In the genomic region with DNA sequence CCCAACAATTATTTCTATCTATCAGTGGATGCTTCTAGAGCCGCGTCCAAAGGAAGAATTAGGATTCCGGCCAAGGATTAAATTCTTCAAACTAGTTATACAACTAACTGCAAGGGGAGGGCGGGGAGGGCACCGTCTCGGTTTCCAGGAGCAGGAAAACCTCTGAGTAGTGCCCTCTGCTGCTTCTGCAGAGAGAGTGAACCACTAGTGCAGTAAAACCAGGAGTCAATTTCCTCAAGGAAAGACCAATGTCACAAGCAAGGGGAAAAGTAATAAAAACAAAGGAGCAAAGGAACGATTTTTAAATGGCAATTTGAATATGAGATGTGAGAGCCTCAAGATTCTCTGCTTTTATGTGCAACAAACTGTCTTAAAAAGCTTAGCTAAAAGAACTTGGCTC, we compare ENCODE assay signal across 8 cellular contexts. TPM values are rescaled to one million over a fixed set of nuclear protein-coding genes. Genes with fewer than 3 reads are reported as not detected.
A peak's percentile ranks its signal among the peaks of the same experiment; 100 is the strongest.
DNase-seq lines count a peak whose midpoint lies in the region; ATAC-seq and TF ChIP-seq lines count a peak whose summit lies in the region.

No MANE protein-coding gene starts in this region.

- no peaks in the 10 kb centered on the region for H3K9me3 Mint-ChIP-seq in activated T-cell treated with anti-CD3 and anti-CD28 coated beads, Interleukin-2, amount 50 U/mL, for 24 hours

- peaks cover 23% of the 10 kb centered on the region for H3K4me1 Mint-ChIP-seq in activated T-cell treated with anti-CD3 and anti-CD28 coated beads, Interleukin-2, amount 50 U/mL, for 24 hours (ENCODE audit: low read depth)

- H3K27ac ChIP-seq in Panc1 (ENCODE audit: low read length), result no peak overlapping the region
- H3K27ac ChIP-seq in parathyroid adenoma, result no peak overlapping the region

- H3K4me1 ChIP-seq in Panc1 (ENCODE audit: control insufficient read depth, insufficient read depth, low read length), result no peaks in the 10 kb centered on the region
- no peaks in the 10 kb centered on the region for H3K4me1 ChIP-seq in parathyroid adenoma

- H2AFZ ChIP-seq in parathyroid adenoma, result no peak overlapping the region

- TF ChIP-seq CTCF in Panc1 (IDR thresholded peaks at IDR 0.05), result peak; percentile 23
- TF ChIP-seq CTCF in parathyroid adenoma (IDR thresholded peaks at IDR 0.05), result peak; percentile 39

- H3K4me3 Mint-ChIP-seq in activated T-cell treated with anti-CD3 and anti-CD28 coated beads, Interleukin-2, amount 50 U/mL, for 24 hours, result no peak overlapping the region

- no peak overlapping the region for H3K4me3 ChIP-seq in Panc1 (ENCODE audit: low read depth in 2 of 2, low read length in 2 of 2)
- H3K4me3 ChIP-seq in parathyroid adenoma (ENCODE audit: low read depth, low read length), result no peak overlapping the region

- no peak overlapping the region for H3K27ac Mint-ChIP-seq in activated T-cell treated with anti-CD3 and anti-CD28 coated beads, Interleukin-2, amount 50 U/mL, for 24 hours

- no peaks in the 10 kb centered on the region for H3K27me3 Mint-ChIP-seq in activated T-cell treated with anti-CD3 and anti-CD28 coated beads, Interleukin-2, amount 50 U/mL, for 24 hours

- 0 out of 2 replicates have a peak, but pooled peaks have one; percentile 65 for ATAC-seq in Panc1
- no peak for ATAC-seq in GM21723 (IDR thresholded peaks at IDR 0.05; ENCODE audit: unreplicated experiment)
- ATAC-seq in HG03280 (IDR thresholded peaks at IDR 0.05; ENCODE audit: unreplicated experiment), result no peak

- no peaks in the 10 kb centered on the region for H3K36me3 Mint-ChIP-seq in activated T-cell treated with anti-CD3 and anti-CD28 coated beads, Interleukin-2, amount 50 U/mL, for 24 hours (ENCODE audit: low read depth)

- BruUV-seq in Panc1 (replicated peaks; lab: Mats Ljungman, UMichigan), result no TSS peak

- H3K36me3 ChIP-seq in Panc1 (ENCODE audit: control insufficient read depth, insufficient read depth, low read length) (no peaks in the 10 kb centered on the region), parathyroid adenoma (ENCODE audit: control insufficient read depth, insufficient read depth, low read length) (no peaks in the 10 kb centered on the region)

- H3K27me3 ChIP-seq in Panc1 (ENCODE audit: control insufficient read depth, insufficient read depth, low read length), result no peaks in the 10 kb centered on the region
- H3K27me3 ChIP-seq in parathyroid adenoma (ENCODE audit: control insufficient read depth, insufficient read depth, low read length), result no peaks in the 10 kb centered on the region

- no peak overlapping the region for H3K4me2 ChIP-seq in parathyroid adenoma (ENCODE audit: low read length)

- POLR2A ChIA-PET in Panc1 (lab: Charles Lee), result no interaction called here

- CTCF ChIA-PET in Panc1 (lab: Charles Lee), result no interaction called here

- no peaks in the 10 kb centered on the region for H3K79me2 ChIP-seq in parathyroid adenoma

- DNase-seq in EH (ENCODE audit: low read depth), result peak; percentile 71
- DNase-seq in Panc1 (ENCODE audit: low read depth, low spot score), result no peak
- DNase-seq in fibroblast of peridontal ligament (ENCODE audit: extremely low read depth), result peak; percentile 62
- DNase-seq in HK-2 (ENCODE audit: unreplicated experiment), result no peak
- no peak for DNase-seq in activated T-cell treated with anti-CD3 and anti-CD28 coated beads, Interleukin-2, amount 50 U/mL, for 24 hours

- no peak overlapping the region for H3K9ac ChIP-seq in parathyroid adenoma

- intact Hi-C loops in Panc1 (cut with micrococcal nuclease; ENCODE audit: unreplicated experiment), result loop anchor here (5.0 to 10.0 kb wide), 3 partner anchors 57 to 384 kb away; no protein-coding TSS in a partner anchor

- H3K9me3 ChIP-seq in Panc1 (ENCODE audit: control insufficient read depth, insufficient read depth, low read depth, low read length) (no peaks in the 10 kb centered on the region), parathyroid adenoma (ENCODE audit: control insufficient read depth, low read length) (no peaks in the 10 kb centered on the region)

- in situ Hi-C loops in Panc1 (cut with HindIII; ENCODE audit: low pct_unique_long_range_greater_than_20kb, low sequenced_read_pairs), result no loop called here

RNA-seq across cellular contexts. Expression of a gene that starts 16.5 kb away (rescaled TPM):
- 30.5 TPM for total RNA-seq in Panc1 (2021; ENCODE audit: unreplicated experiment)
- polyA plus RNA-seq in Panc1 (2012; ENCODE audit: insufficient read length), result 20.2 TPM

RNA-seq across cellular contexts. Expression of a gene that starts 43.1 kb away (rescaled TPM):
- 27.8 TPM for total RNA-seq in Panc1 (2021; ENCODE audit: unreplicated experiment)
- 10.4 TPM for polyA plus RNA-seq in Panc1 (2012; ENCODE audit: insufficient read length)

RNA-seq across cellular contexts. Expression of a gene that starts 53.9 kb away (rescaled TPM):
- total RNA-seq in Panc1 (2021; ENCODE audit: unreplicated experiment), result 0.18 TPM
- 0.30 TPM for polyA plus RNA-seq in Panc1 (2012; ENCODE audit: insufficient read length)

Comparison
In these comparisons a context has a peak if more than half of its experiments do, and no peak if none do; other contexts are left out.
1. DNase-seq: peak in EH (single experiment) and fibroblast of peridontal ligament (single experiment); none in Panc1 (single experiment), HK-2 (single experiment) and activated T-cell treated with anti-CD3 and anti-CD28 coated beads, Interleukin-2, amount 50 U/mL, for 24 hours (single experiment).